ENCODE assay signal across 9 cellular contexts in genomic region chr5:168328804-168329203, GRCh38. TPM values are rescaled to one million over a fixed set of nuclear protein-coding genes. Genes with fewer than 3 reads are reported as not detected.
DNase-seq lines count a peak whose midpoint lies in the region; ATAC-seq and TF ChIP-seq lines count a peak whose summit lies in the region.
"Had no signal": no experiment of that assay in that cellular context is flagged by ENCODE, and none has a peak within 500 bp of the region (broad histone marks: within the 10 kb centered on the region; RNA-seq: fewer than 3 reads in every experiment).

No MANE protein-coding gene starts in this region.

- H3K27me3 ChIP-seq in BLaER1 = no peaks in the 10 kb centered on the region
- H3K27me3 ChIP-seq in endodermal cell (ENCODE audit: control insufficient read depth, insufficient read depth, low read length, poor library complexity, severe bottlenecking) = no peaks in the 10 kb centered on the region

- H3K36me3 ChIP-seq in BLaER1 (no peaks in the 10 kb centered on the region), endodermal cell (ENCODE audit: control insufficient read depth, insufficient read depth, low read length) (no peaks in the 10 kb centered on the region)

- no peak for TF ChIP-seq CTCF in NB4 (IDR thresholded peaks at IDR 0.05; ENCODE audit: low read depth, low read length)
- TF ChIP-seq CTCF in endodermal cell (conservative IDR thresholded peaks at IDR 0.05) = no peak

- H4K20me1 ChIP-seq in BLaER1 = no peaks in the 10 kb centered on the region

- H3K4me3 ChIP-seq in BLaER1 = no peak overlapping the region
- no peak overlapping the region for H3K4me3 ChIP-seq in NB4 (ENCODE audit: low read depth, low read length)
- H3K4me3 ChIP-seq in endodermal cell (ENCODE audit: low read length) = peak overlapping the region; percentile 63

- peak overlapping the region; percentile 29 for H3K27ac Mint-ChIP-seq in endodermal cell
- H3K27ac Mint-ChIP-seq: naive B cell had no signal

- H3K27ac ChIP-seq in BLaER1 (no peak overlapping the region), endodermal cell (ENCODE audit: low read depth, low read length) (no peak overlapping the region)

- H3K9ac ChIP-seq in BLaER1 (no peak overlapping the region), endodermal cell (ENCODE audit: extremely low read depth, low read length, poor library complexity, severe bottlenecking) (peak overlapping the region; percentile 44)

- no peaks in the 10 kb centered on the region for H3K36me3 Mint-ChIP-seq in endodermal cell (ENCODE audit: low read depth)
- H3K36me3 Mint-ChIP-seq: naive B cell had no signal

- peak; percentile 72 for ATAC-seq in GM21515 (IDR thresholded peaks at IDR 0.05; ENCODE audit: unreplicated experiment)

- H3K27me3 Mint-ChIP-seq in endodermal cell (ENCODE audit: insufficient read depth) = no peaks in the 10 kb centered on the region

- peak; percentile 7 for DNase-seq in NB4 (ENCODE audit: low read depth)
- DNase-seq in endodermal cell = peak; percentile 93
- no peak for DNase-seq in activated CD8-positive, alpha-beta memory T cell treated with anti-CD3 and anti-CD28 coated beads for 24 hours
- no peak for DNase-seq in activated naive CD4-positive, alpha-beta T cell treated with anti-CD3 and anti-CD28 coated beads, Interleukin-2, amount 50 U/mL, for 16 hours
- no peak for DNase-seq in SW 1271 (lab: John Stamatoyannopoulos, UW)
- DNase-seq in posterior cingulate gyrus = no peak
- DNase-seq: naive B cell had no signal

- H3K4me3 Mint-ChIP-seq in endodermal cell = peak overlapping the region; percentile 35

- 34 to 43% methylated on average over 4 to 6 of the region's 6 CpGs for WGBS in endodermal cell (ENCODE audit: insufficient coverage in 1 of 2, insufficient read length in 1 of 2), 2 experiments

- peaks cover 34% of the 10 kb centered on the region for H3K4me1 Mint-ChIP-seq in endodermal cell

- H3K9me3 ChIP-seq in BLaER1 = no peaks in the 10 kb centered on the region
- H3K9me3 ChIP-seq in endodermal cell (ENCODE audit: control insufficient read depth, low read length) = no peaks in the 10 kb centered on the region

- peak overlapping the region; percentile 45 for H3K4me2 ChIP-seq in BLaER1

- TF ChIP-seq POLR2A in NB4 (IDR thresholded peaks at IDR 0.05; ENCODE audit: extremely low read depth, insufficient read length) = no peak

- H3K4me1 ChIP-seq in BLaER1 (peaks cover 15% of the 10 kb centered on the region), endodermal cell (ENCODE audit: control insufficient read depth, insufficient read depth, low read length) (peaks cover 11% of the 10 kb centered on the region)

- intact Hi-C loops in posterior cingulate gyrus (cut with DNase I) = no loop called here

- no peaks in the 10 kb centered on the region for H3K9me3 Mint-ChIP-seq in endodermal cell

RNA-seq across cellular contexts. Expression of gene WWC1, which starts 37.4 kb away (rescaled TPM):
- total RNA-seq in endodermal cell = 10 to 100 TPM; 18.4 to 20.3 TPM
- polyA plus RNA-seq in endodermal cell (2013, experiment 1 of 2) = 27.5 TPM
- polyA plus RNA-seq in endodermal cell (2013, experiment 2 of 2) = 22.0 TPM

Comparison
In these comparisons a context has a peak if more than half of its experiments do, and no peak if none do; other contexts are left out.
1. DNase-seq: peak in NB4 (single experiment) and endodermal cell (single experiment); none in activated CD8-positive, alpha-beta memory T cell treated with anti-CD3 and anti-CD28 coated beads for 24 hours (single experiment), activated naive CD4-positive, alpha-beta T cell treated with anti-CD3 and anti-CD28 coated beads, Interleukin-2, amount 50 U/mL, for 16 hours (single experiment), SW 1271 (0 of 2) and posterior cingulate gyrus (0 of 10).